Comparison of ENCODE assay signal across 12 cellular contexts in the genomic region with DNA sequence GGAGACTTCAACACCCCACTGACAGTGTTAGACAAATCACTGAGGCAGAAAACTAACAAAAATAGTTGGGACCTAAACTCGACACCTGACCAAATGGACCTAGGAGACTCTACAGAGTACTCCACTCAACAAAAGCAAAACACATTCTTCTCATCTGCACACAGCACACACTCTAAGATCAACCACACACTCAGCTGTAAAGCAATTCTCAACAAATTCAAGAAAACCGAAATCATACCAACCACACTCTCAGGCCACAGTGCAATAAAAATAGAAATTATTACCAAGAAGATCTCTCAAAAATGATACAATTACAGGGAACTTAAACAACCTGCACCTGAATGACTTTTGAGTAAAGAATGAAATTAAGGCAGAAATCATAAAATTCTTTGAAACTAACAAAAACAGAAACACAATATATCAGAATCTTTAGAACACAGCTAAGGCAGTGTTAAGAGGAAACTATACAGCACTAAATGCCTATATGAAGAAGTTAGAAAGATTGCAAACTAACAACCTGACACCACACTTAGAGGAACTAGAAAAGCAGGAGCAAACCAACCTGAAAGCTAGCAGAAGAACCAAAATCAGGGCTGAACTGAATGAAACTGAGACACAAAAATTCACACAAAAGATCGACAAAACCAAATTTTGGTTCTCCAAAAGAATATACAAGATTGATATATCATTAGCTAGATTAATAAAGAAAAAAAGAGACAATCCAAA.
DNase-seq lines count a peak whose midpoint lies in the region; ATAC-seq lines count a peak whose summit lies in the region.
"Had no signal": no experiment of that assay in that cellular context is flagged by ENCODE, and none has a peak within 500 bp of the region (broad histone marks: within the 10 kb centered on the region; RNA-seq: fewer than 3 reads in every experiment).

No MANE protein-coding gene starts in this region.

- peak; percentile 84 for ATAC-seq in GM18861 (IDR thresholded peaks at IDR 0.05; ENCODE audit: unreplicated experiment)
- peak; percentile 81 for ATAC-seq in GM21423 (IDR thresholded peaks at IDR 0.05; ENCODE audit: unreplicated experiment)
- peak; percentile 57 for ATAC-seq in HG02970 (IDR thresholded peaks at IDR 0.05; ENCODE audit: low FRiP score, unreplicated experiment)
- ATAC-seq in HG03565 (IDR thresholded peaks at IDR 0.05; ENCODE audit: unreplicated experiment): peak; percentile 92

- no peak for DNase-seq in NCI-H2227 (lab: John Stamatoyannopoulos, UW; ENCODE audit: unreplicated experiment)
- DNase-seq in GF-D8 (lab: John Stamatoyannopoulos, UW): no peak
- DNase-seq in NCI-H1105 (lab: John Stamatoyannopoulos, UW): no peak
- no peak for DNase-seq in stimulated activated CD4-positive, alpha-beta T cell treated with anti-CD3 and anti-CD28 coated beads, Interleukin-2, amount 100 ng/mL, for 24 hours
- DNase-seq: activated CD4-positive, alpha-beta T cell treated with anti-CD3 and anti-CD28 coated beads for 48 hours; activated naive CD4-positive, alpha-beta T cell treated with anti-CD3 and anti-CD28 coated beads, Interleukin-2, amount 10 ng/mL, durations not matched to agents 7 days and 5 days; immature natural killer cell; MV-4-11 had no signal
